Comparison of ENCODE assay signal across 8 cellular contexts in the genomic region with DNA sequence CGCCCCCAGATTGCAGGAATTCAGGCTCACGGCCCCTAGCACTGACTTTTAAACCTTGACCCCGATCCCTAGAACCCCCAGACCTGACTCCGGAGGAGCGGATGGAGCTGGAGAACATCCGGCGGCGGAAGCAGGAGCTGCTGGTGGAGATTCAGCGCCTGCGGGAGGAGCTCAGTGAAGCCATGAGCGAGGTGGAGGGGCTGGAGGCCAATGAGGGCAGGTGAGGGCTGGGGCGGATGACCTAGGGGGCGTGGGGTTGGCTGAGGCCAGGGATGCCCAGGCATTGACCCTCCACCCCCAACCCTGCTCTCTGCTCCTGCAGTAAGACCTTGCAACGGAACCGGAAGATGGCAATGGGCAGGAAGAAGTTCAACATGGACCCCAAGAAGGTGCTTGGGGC. TPM values are rescaled to one million over a fixed set of nuclear protein-coding genes. Genes with fewer than 3 reads are reported as not detected.
DNase-seq lines count a peak whose midpoint lies in the region; ATAC-seq and TF ChIP-seq lines count a peak whose summit lies in the region.

No MANE protein-coding gene starts in this region.

- TF ChIP-seq CTCF in AG04449 (IDR thresholded peaks at IDR 0.05; ENCODE audit: insufficient read depth, low read length, missing control alignments), result no peak
- TF ChIP-seq CTCF in KMS-11 (conservative IDR thresholded peaks at IDR 0.05; ENCODE audit: low read depth, low read length), result no peak
- TF ChIP-seq CTCF in choroid plexus epithelial cell (conservative IDR thresholded peaks at IDR 0.05; ENCODE audit: low read depth, low read length), result no peak

- H3K4me1 Mint-ChIP-seq in naive thymus-derived CD4-positive, alpha-beta T cell, result peaks cover 0 to 34% (median 19%) of the 10 kb centered on the region in 7 donors

- CTCF ChIA-PET in AG04449 (lab: Yijun Ruan, JAX), result interaction anchor here (0.6 to 1.9 kb wide), 8 partner anchors 9 to 118 kb away, joined by 3 to 17 read pairs (median 6); a partner anchor contains a TSS
- CTCF ChIA-PET in naive thymus-derived CD4-positive, alpha-beta T cell (lab: Charles Lee), result interaction anchor here (0.6 to 1.6 kb wide), 2 partner anchors 20 to 331 kb away, joined by 3 to 13 read pairs; no protein-coding TSS in a partner anchor

- H3K9me3 ChIP-seq in naive thymus-derived CD4-positive, alpha-beta T cell (ENCODE audit: control insufficient read depth in 2 of 3, low read length in 3 of 3), result no peaks in the 10 kb centered on the region

- peaks cover 11% of the 10 kb centered on the region; the same call in 1 of the 2 replicates for H3K79me2 ChIP-seq in KMS-11 (ENCODE audit: insufficient read depth, low read depth)

- peaks cover 4 to 8% (median 4%) of the 10 kb centered on the region in 5 donors for H3K36me3 Mint-ChIP-seq in naive thymus-derived CD4-positive, alpha-beta T cell

- no peaks in the 10 kb centered on the region for H3K36me3 ChIP-seq in KMS-11 (ENCODE audit: insufficient read depth)
- peaks cover 0 to 58% (median 3%) of the 10 kb centered on the region in 3 experiments for H3K36me3 ChIP-seq in naive thymus-derived CD4-positive, alpha-beta T cell (ENCODE audit: control insufficient read depth in 2 of 3, insufficient read depth in 3 of 3, low read length in 3 of 3)

- POLR2A ChIA-PET in AG04449 (lab: Yijun Ruan, JAX), result interaction anchor here (0.7 kb wide), 1 partner anchor 10 kb away, joined by 3 read pairs; no protein-coding TSS in a partner anchor
- POLR2A ChIA-PET in naive thymus-derived CD4-positive, alpha-beta T cell (lab: Charles Lee), result interaction anchor here (1.0 to 2.2 kb wide), 4 partner anchors 10 to 26 kb away, joined by 4 to 15 read pairs (median 4); a partner anchor contains a TSS

- H3K4me2 ChIP-seq in KMS-11, result peak overlapping the region; percentile 91

- intact Hi-C loops in naive thymus-derived CD4-positive, alpha-beta T cell (cut with micrococcal nuclease), result no loop called here

- peak overlapping the region; percentile 84 for H3K4me3 ChIP-seq in AG04449 (ENCODE audit: low read depth, low read length)
- H3K4me3 ChIP-seq in KMS-11 (IDR thresholded peaks at IDR 0.05; ENCODE audit: insufficient read depth, low read depth, low read length), result no peak overlapping the region
- peak overlapping the region; percentile 93 for H3K4me3 ChIP-seq in choroid plexus epithelial cell (ENCODE audit: low read depth, low read length)
- H3K4me3 ChIP-seq in naive thymus-derived CD4-positive, alpha-beta T cell (ENCODE audit: low read length), result peak overlapping the region; percentile 93

- H3K27me3 Mint-ChIP-seq in naive thymus-derived CD4-positive, alpha-beta T cell, result no peaks in the 10 kb centered on the region

- peak overlapping the region; percentile 71; the same call in 1 of the 2 replicates for H3K9ac ChIP-seq in KMS-11

- H3K4me1 ChIP-seq in KMS-11 (ENCODE audit: low read depth, poor library complexity, severe bottlenecking), result peaks cover 16% of the 10 kb centered on the region
- peaks cover 7 to 15% of the 10 kb centered on the region in 2 donors for H3K4me1 ChIP-seq in naive thymus-derived CD4-positive, alpha-beta T cell (ENCODE audit: control insufficient read depth in 2 of 2, insufficient read depth in 2 of 2, low read length in 2 of 2)

- peak overlapping the region; percentile 81 to 95 (median 91) for H3K4me3 Mint-ChIP-seq in naive thymus-derived CD4-positive, alpha-beta T cell

- no peak overlapping the region for H2AFZ ChIP-seq in KMS-11 (ENCODE audit: low read depth)

- H4K20me1 ChIP-seq in KMS-11 (ENCODE audit: insufficient read depth), result no peaks in the 10 kb centered on the region

- H3K9me3 Mint-ChIP-seq in naive thymus-derived CD4-positive, alpha-beta T cell, result no peaks in the 10 kb centered on the region

- H3K27me3 ChIP-seq in KMS-11 (ENCODE audit: insufficient read depth, low read depth), result no peaks in the 10 kb centered on the region
- no peaks in the 10 kb centered on the region for H3K27me3 ChIP-seq in naive thymus-derived CD4-positive, alpha-beta T cell (ENCODE audit: control insufficient read depth in 2 of 2, insufficient read depth in 2 of 2, low read length in 2 of 2)

- H3K27ac Mint-ChIP-seq in naive thymus-derived CD4-positive, alpha-beta T cell, result peak overlapping the region in 7 of 9 donors; percentile 55 to 83 (median 75)

- H3K27ac ChIP-seq in KMS-11, result no peak overlapping the region
- peak overlapping the region; percentile 86 for H3K27ac ChIP-seq in naive thymus-derived CD4-positive, alpha-beta T cell (ENCODE audit: low read depth, low read length)

- ATAC-seq in naive thymus-derived CD4-positive, alpha-beta T cell, result no peak
- ATAC-seq in esophagus mucosa, result no peak
- ATAC-seq in GM21381 (IDR thresholded peaks at IDR 0.05; ENCODE audit: unreplicated experiment), result no peak
- no peak for ATAC-seq in GM18873 (IDR thresholded peaks at IDR 0.05; ENCODE audit: low FRiP score, unreplicated experiment)

- DNase-seq in AG04449 (ENCODE audit: low read depth, low spot score), result no peak
- no peak for DNase-seq in choroid plexus epithelial cell (ENCODE audit: low read depth)
- DNase-seq in naive thymus-derived CD4-positive, alpha-beta T cell, result no peak
- no peak for DNase-seq in stimulated activated CD4-positive, alpha-beta T cell treated with anti-CD3 and anti-CD28 coated beads, Interleukin-4, amount 100 ng/mL, for 4 hours

RNA-seq across cellular contexts. Expression of a gene that starts 1.1 kb away (rescaled TPM):
- 10 to 100 TPM; 41.0 to 82.1 (median 54.9) TPM for total RNA-seq in naive thymus-derived CD4-positive, alpha-beta T cell
- 10 to 100 TPM; 23.6 to 37.3 TPM for polyA plus RNA-seq in naive thymus-derived CD4-positive, alpha-beta T cell
- 47.2 TPM for total RNA-seq in esophagus mucosa

RNA-seq across cellular contexts. Expression of a gene that starts 14.9 kb away (rescaled TPM):
- total RNA-seq in naive thymus-derived CD4-positive, alpha-beta T cell, result 1 to 10 TPM; 1.5 to 3.9 (median 2.4) TPM
- under 1 TPM; 0.05 to 0.21 TPM for polyA plus RNA-seq in naive thymus-derived CD4-positive, alpha-beta T cell
- total RNA-seq in esophagus mucosa, result 0.76 TPM

RNA-seq across cellular contexts. Expression of a gene that starts 24.5 kb away (rescaled TPM):
- total RNA-seq in naive thymus-derived CD4-positive, alpha-beta T cell, result 10 to 100 TPM; 26.1 to 45.8 (median 36.3) TPM
- polyA plus RNA-seq in naive thymus-derived CD4-positive, alpha-beta T cell, result 10 to 100 TPM; 42.8 to 51.6 TPM
- total RNA-seq in esophagus mucosa, result 24.6 TPM

RNA-seq across cellular contexts. Expression of a gene that starts 41.4 kb away (rescaled TPM):
- 10 to 100 TPM in 4 of 5 experiments, 1 to 10 TPM in 1; 5.3 to 21.4 (median 19.2) TPM for total RNA-seq in naive thymus-derived CD4-positive, alpha-beta T cell
- under 1 TPM in 1 of 2 donors, not detected in 1; 0.03 TPM for polyA plus RNA-seq in naive thymus-derived CD4-positive, alpha-beta T cell
- 4.9 TPM for total RNA-seq in esophagus mucosa
